Comparison of ENCODE assay signal across 9 cellular contexts in the genomic region with DNA sequence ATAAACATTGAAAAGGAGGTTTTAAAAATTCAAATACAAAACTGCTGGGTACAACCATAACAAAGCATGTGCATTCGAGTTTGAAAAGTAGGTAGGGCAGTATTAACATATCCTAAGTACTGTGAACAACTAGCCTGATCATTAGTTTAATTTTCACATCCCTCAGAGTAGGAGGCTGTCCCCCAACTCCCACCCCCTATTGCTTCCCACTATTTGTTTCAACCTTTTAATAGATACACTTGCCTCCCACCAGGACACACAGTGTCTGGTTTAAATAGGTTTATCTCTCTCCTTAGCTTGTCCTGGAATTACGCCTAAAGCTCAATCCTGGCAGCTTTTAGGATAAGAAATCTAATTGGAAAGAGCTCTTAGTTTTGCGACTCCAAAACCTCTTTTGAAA. TPM values are rescaled to one million over a fixed set of nuclear protein-coding genes. Genes with fewer than 3 reads are reported as not detected.
A peak's percentile ranks its signal among the peaks of the same experiment; 100 is the strongest.
DNase-seq lines count a peak whose midpoint lies in the region; ATAC-seq and TF ChIP-seq lines count a peak whose summit lies in the region.
"Had no signal": no experiment of that assay in that cellular context is flagged by ENCODE, and none has a peak within 500 bp of the region (broad histone marks: within the 10 kb centered on the region; RNA-seq: fewer than 3 reads in every experiment).

No MANE protein-coding gene starts in this region.

- no peak overlapping the region for H3K9ac ChIP-seq in OCI-LY3 (ENCODE audit: low read length)
- no peak overlapping the region for H3K9ac ChIP-seq in endocrine pancreas (ENCODE audit: control insufficient read depth, insufficient read depth, low read length)
- no peak overlapping the region for H3K9ac ChIP-seq in neural progenitor cell

- no peaks in the 10 kb centered on the region for H3K27me3 ChIP-seq in CD8-positive, alpha-beta T cell (ENCODE audit: insufficient read depth, low read length)
- peaks cover 8% of the 10 kb centered on the region; the same call in 1 of the 2 replicates for H3K27me3 ChIP-seq in OCI-LY3 (ENCODE audit: low read depth, low read length)
- no peaks in the 10 kb centered on the region for H3K27me3 ChIP-seq in endocrine pancreas (ENCODE audit: control insufficient read depth, insufficient read depth, low read length)
- H3K27me3 ChIP-seq in neural progenitor cell, result peaks cover 26% of the 10 kb centered on the region

- H3K9me3 ChIP-seq in CD8-positive, alpha-beta T cell (ENCODE audit: low read length), result no peaks in the 10 kb centered on the region
- no peaks in the 10 kb centered on the region for H3K9me3 ChIP-seq in OCI-LY3 (ENCODE audit: insufficient read depth, low read length)
- no peaks in the 10 kb centered on the region for H3K9me3 ChIP-seq in endocrine pancreas (ENCODE audit: control insufficient read depth, low read length)
- no peaks in the 10 kb centered on the region for H3K9me3 ChIP-seq in neural progenitor cell (ENCODE audit: low read depth)

- no peaks in the 10 kb centered on the region for H4K20me1 ChIP-seq in OCI-LY3 (ENCODE audit: insufficient read depth, low read length)
- peaks cover 5% of the 10 kb centered on the region for H4K20me1 ChIP-seq in neural progenitor cell (ENCODE audit: low read depth)

- intact Hi-C loops in CD8-positive, alpha-beta T cell (cut with DNase I, micrococcal nuclease), result loop anchor here (5.0 to 10.0 kb wide), 4 partner anchors 496 to 1824 kb away; partner anchors contain the start of genes RNFT2 (in 2 of the 2), SPRING1 (in 2 of the 2) and GCN1 (in 1 of the 2)

- peaks cover 7% of the 10 kb centered on the region for H3K36me3 Mint-ChIP-seq in CD8-positive, alpha-beta T cell
- H3K36me3 Mint-ChIP-seq in neural progenitor cell, result no peaks in the 10 kb centered on the region

- H3F3A ChIP-seq in neural progenitor cell (ENCODE audit: low read depth), result peaks cover 9% of the 10 kb centered on the region

- POLR2A ChIA-PET in CD8-positive, alpha-beta T cell (lab: Charles Lee), result no interaction called here

- peak overlapping the region; percentile 85; the same call in 1 of the 2 replicates for H3K4me2 ChIP-seq in OCI-LY3 (ENCODE audit: low read length)
- H3K4me2 ChIP-seq in neural progenitor cell, result peak overlapping the region; percentile 96

- H3K27me3 Mint-ChIP-seq in CD8-positive, alpha-beta T cell (ENCODE audit: low read depth), result no peaks in the 10 kb centered on the region
- H3K27me3 Mint-ChIP-seq in neural progenitor cell (ENCODE audit: insufficient read depth, low read depth), result peaks cover 20% of the 10 kb centered on the region

- TF ChIP-seq CTCF in CD8-positive, alpha-beta T cell (IDR thresholded peaks at IDR 0.05), result no peak
- TF ChIP-seq CTCF in OCI-LY3 (IDR thresholded peaks at IDR 0.05; ENCODE audit: low read depth, low read length) (no peak), neural progenitor cell (IDR thresholded peaks at IDR 0.05) (no peak)

- ATAC-seq in CD8-positive, alpha-beta T cell, result no peak
- ATAC-seq in HG02571 (IDR thresholded peaks at IDR 0.05; ENCODE audit: unreplicated experiment), result no peak

- no peaks in the 10 kb centered on the region; the same call in 1 of the 2 replicates for H3K79me2 ChIP-seq in OCI-LY3 (ENCODE audit: low read length)
- no peaks in the 10 kb centered on the region for H3K79me2 ChIP-seq in neural progenitor cell (ENCODE audit: low read depth)

- no peaks in the 10 kb centered on the region for H3K36me3 ChIP-seq in CD8-positive, alpha-beta T cell (ENCODE audit: insufficient read depth, low read length)
- H3K36me3 ChIP-seq in OCI-LY3 (replicated peaks; ENCODE audit: low read depth, low read length), result no peaks in the 10 kb centered on the region
- H3K36me3 ChIP-seq in endocrine pancreas (ENCODE audit: control insufficient read depth, insufficient read depth, low read length), result no peaks in the 10 kb centered on the region
- H3K36me3 ChIP-seq in neural progenitor cell, result no peaks in the 10 kb centered on the region

- no peak overlapping the region for H3K27ac ChIP-seq in CD8-positive, alpha-beta T cell (ENCODE audit: low read depth, low read length)
- H3K27ac ChIP-seq in OCI-LY3 (ENCODE audit: low read length) (no peak overlapping the region), neural progenitor cell (no peak overlapping the region)

- peaks cover 20% of the 10 kb centered on the region for H3K4me1 ChIP-seq in CD8-positive, alpha-beta T cell (ENCODE audit: insufficient read depth, low read length)
- H3K4me1 ChIP-seq in OCI-LY3 (ENCODE audit: low read length), result peaks cover 20% of the 10 kb centered on the region
- H3K4me1 ChIP-seq in endocrine pancreas (ENCODE audit: control insufficient read depth, insufficient read depth, low read length), result peaks cover 6% of the 10 kb centered on the region
- H3K4me1 ChIP-seq in neural progenitor cell, result peaks cover 9% of the 10 kb centered on the region

- peaks cover 45% of the 10 kb centered on the region for H3K4me1 Mint-ChIP-seq in CD8-positive, alpha-beta T cell (ENCODE audit: low read depth)
- peaks cover 21% of the 10 kb centered on the region for H3K4me1 Mint-ChIP-seq in neural progenitor cell

- no peak for DNase-seq in CD8-positive, alpha-beta T cell
- DNase-seq in neural progenitor cell (ENCODE audit: low spot score) (peak; percentile 12), NK-92 (lab: John Stamatoyannopoulos, UW; ENCODE audit: unreplicated experiment) (no peak), SKM-1 treated with dmso at 0.1 percent for 144 hours (lab: John Stamatoyannopoulos, UW; ENCODE audit: unreplicated experiment) (no peak), NCI-H2171 (lab: John Stamatoyannopoulos, UW) (no peak)
- DNase-seq: NCI-H226 had no signal

- no peak overlapping the region for H3K27ac Mint-ChIP-seq in CD8-positive, alpha-beta T cell
- H3K27ac Mint-ChIP-seq in neural progenitor cell, result no peak overlapping the region

- no peak overlapping the region for H2AFZ ChIP-seq in OCI-LY3 (ENCODE audit: low read depth, low read length)
- no peak overlapping the region for H2AFZ ChIP-seq in neural progenitor cell (replicated peaks)

- CTCF ChIA-PET in CD8-positive, alpha-beta T cell (lab: Charles Lee), result no interaction called here

- no peak overlapping the region for H3K4me3 ChIP-seq in CD8-positive, alpha-beta T cell (ENCODE audit: low read depth, low read length)
- H3K4me3 ChIP-seq in OCI-LY3 (ENCODE audit: low read length), result no peak overlapping the region
- H3K4me3 ChIP-seq in endocrine pancreas (ENCODE audit: control insufficient read depth, insufficient read depth, low read length), result peak overlapping the region; percentile 65
- H3K4me3 ChIP-seq in neural progenitor cell, result peak overlapping the region; percentile 73

- no peaks in the 10 kb centered on the region for H3K9me3 Mint-ChIP-seq in CD8-positive, alpha-beta T cell
- no peaks in the 10 kb centered on the region for H3K9me3 Mint-ChIP-seq in neural progenitor cell

- H3K4me3 Mint-ChIP-seq in CD8-positive, alpha-beta T cell, result peak overlapping the region; percentile 92
- peak overlapping the region; percentile 92 for H3K4me3 Mint-ChIP-seq in neural progenitor cell

RNA-seq across cellular contexts. Expression of gene TAOK3, which starts 2.1 kb away (rescaled TPM):
- total RNA-seq in CD8-positive, alpha-beta T cell, result 10 to 100 TPM; 46.5 to 47.3 TPM
- 1.1 and 1.7 TPM in 2 replicates for total RNA-seq in neural progenitor cell (ENCODE audit: low replicate concordance)

RNA-seq across cellular contexts. Expression of gene SUDS3, which starts 5.8 kb away (rescaled TPM):
- total RNA-seq in CD8-positive, alpha-beta T cell, result 10 to 100 TPM; 23.0 to 23.6 TPM
- 59.4 and 64.3 TPM in 2 replicates for total RNA-seq in neural progenitor cell (ENCODE audit: low replicate concordance)

Comparison
In these comparisons a context has a peak if more than half of its experiments do, and no peak if none do; other contexts are left out.
1. H3K4me3 ChIP-seq: peak in endocrine pancreas (single experiment) and neural progenitor cell (single experiment); none in CD8-positive, alpha-beta T cell (single experiment) and OCI-LY3 (single experiment).
2. RNA of gene TAOK3, which starts 2.1 kb away (total RNA-seq): 46.5 to 47.3 TPM in CD8-positive, alpha-beta T cell; 1.1 to 1.7 TPM in neural progenitor cell; every median in the first group is over 10 times any median in the second.